Comparison of ENCODE assay signal across 8 cellular contexts in the genomic region with DNA sequence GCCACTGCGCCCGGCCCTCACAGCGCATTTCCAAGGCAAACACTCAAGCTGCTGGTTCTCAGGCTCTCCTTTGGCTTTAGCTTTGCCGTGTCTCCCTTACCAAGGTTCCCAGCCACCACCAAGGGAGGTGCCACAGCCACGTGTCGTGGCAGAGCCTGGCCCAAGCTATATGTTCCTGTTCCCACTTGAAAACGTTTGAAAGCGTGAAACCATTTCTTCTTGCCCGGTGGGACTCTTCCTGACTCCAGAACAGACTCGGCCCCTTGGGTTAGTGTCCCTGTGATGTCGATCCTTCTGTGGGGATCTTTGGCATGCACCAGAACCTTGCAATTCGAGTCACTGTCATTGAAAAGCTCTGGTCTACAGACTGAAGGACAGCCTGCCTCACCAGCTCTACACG.
"Had no signal": no experiment of that assay in that cellular context is flagged by ENCODE, and none has a peak within 500 bp of the region (broad histone marks: within the 10 kb centered on the region; RNA-seq: fewer than 3 reads in every experiment).

No MANE protein-coding gene starts in this region.

- DNase-seq: GOT3, H7, H9, HCEC 1CT, HFFc6 had no signal

- H2AFZ ChIP-seq: GM23338 had no signal

- H3K4me1 ChIP-seq: HAP-1 had no signal

- H3K36me3 ChIP-seq: HAP-1 had no signal

- H3K4me2 ChIP-seq: GM23338 had no signal

- ATAC-seq: GM23338, HCT116 had no signal

- H3K4me3 ChIP-seq: GM23338, HAP-1 had no signal

- H3K9me3 ChIP-seq: HAP-1 had no signal
